ENCODE assay signal across 7 cellular contexts in the genomic region with DNA sequence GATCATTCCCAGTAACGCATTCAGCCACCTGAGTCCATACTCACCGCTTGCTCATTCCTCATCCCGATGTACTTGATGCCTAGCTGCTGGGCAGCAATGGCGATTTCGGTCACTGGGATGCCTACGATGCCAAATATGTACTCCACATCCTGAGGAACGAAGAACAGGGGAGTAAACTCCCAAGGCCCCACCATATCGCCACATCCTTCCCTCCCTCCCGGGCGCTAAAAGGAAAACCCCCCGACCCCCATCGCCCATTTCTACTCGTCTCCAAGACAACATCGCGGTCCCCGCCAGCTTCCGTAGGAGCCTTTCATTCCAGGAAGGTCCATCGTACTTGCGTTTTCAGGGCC.
DNase-seq lines count a peak whose midpoint lies in the region; ATAC-seq lines count a peak whose summit lies in the region.

No MANE protein-coding gene starts in this region.

- H3K27ac ChIP-seq in substantia nigra (ENCODE audit: low read depth, low read length, poor library complexity, severe bottlenecking), result peak overlapping the region; percentile 91

- ATAC-seq in GM19397 (IDR thresholded peaks at IDR 0.05; ENCODE audit: unreplicated experiment) (peak; percentile 14), HG03097 (IDR thresholded peaks at IDR 0.05; ENCODE audit: low FRiP score, unreplicated experiment) (peak; percentile 16)

- peak overlapping the region; percentile 100 for H3K4me3 Mint-ChIP-seq in activated naive CD8-positive, alpha-beta T cell

- no peaks in the 10 kb centered on the region for H3K27me3 Mint-ChIP-seq in activated naive CD8-positive, alpha-beta T cell

- no peaks in the 10 kb centered on the region for H3K9me3 Mint-ChIP-seq in activated naive CD8-positive, alpha-beta T cell (ENCODE audit: low read depth)

- DNase-seq in iPS-NIHi7 (ENCODE audit: extremely low spot score) (peak; percentile 14), substantia nigra (lab: John Stamatoyannopoulos, UW) (no peak), nucleus accumbens (lab: John Stamatoyannopoulos, UW) (no peak)
- DNase-seq in stimulated activated CD4-positive, alpha-beta T cell treated with anti-CD3 and anti-CD28 coated beads, Interleukin-4, amount 100 ng/mL, for 4 hours, result no peak

- H3K4me1 Mint-ChIP-seq in activated naive CD8-positive, alpha-beta T cell (ENCODE audit: low read depth), result peaks cover 56% of the 10 kb centered on the region

- peak overlapping the region; percentile 99 for H3K27ac Mint-ChIP-seq in activated naive CD8-positive, alpha-beta T cell

- H3K36me3 Mint-ChIP-seq in activated naive CD8-positive, alpha-beta T cell, result peaks cover 14% of the 10 kb centered on the region
